ENCODE assay signal across 19 cellular contexts in the genomic region with DNA sequence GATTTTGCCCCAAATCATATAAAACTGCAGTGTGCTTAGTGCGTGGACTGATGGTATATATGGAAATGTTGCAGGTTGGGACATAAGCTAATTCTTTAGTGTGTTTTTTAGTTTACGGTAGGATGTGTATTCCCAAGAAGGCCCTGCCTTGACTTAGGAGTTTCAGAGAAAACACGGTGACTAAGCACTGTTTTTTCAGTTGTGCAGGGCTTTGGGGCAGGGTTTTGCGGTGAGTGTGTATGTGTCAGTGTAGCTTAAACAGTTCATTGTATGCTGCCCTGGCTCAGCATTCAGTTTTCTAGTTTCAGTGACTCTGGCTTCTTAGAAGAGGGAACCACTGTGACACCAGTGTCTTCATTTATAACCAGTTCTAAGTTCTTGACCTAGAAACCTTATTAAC.
DNase-seq lines count a peak whose midpoint lies in the region; ATAC-seq, FAIRE-seq and TF ChIP-seq lines count a peak whose summit lies in the region.
"Had no signal": no experiment of that assay in that cellular context is flagged by ENCODE, and none has a peak within 500 bp of the region (broad histone marks: within the 10 kb centered on the region; RNA-seq: fewer than 3 reads in every experiment).

No MANE protein-coding gene starts in this region.

- intact Hi-C loops in kidney (cut with DNase I), result no loop called here

- TF ChIP-seq CTCF in gastroesophageal sphincter (IDR thresholded peaks at IDR 0.05) (no peak), smooth muscle cell (IDR thresholded peaks at IDR 0.05; ENCODE audit: borderline replicate concordance, insufficient read depth, poor library complexity, severe bottlenecking) (no peak), kidney (IDR thresholded peaks at IDR 0.05; ENCODE audit: borderline replicate concordance, extremely low read depth, insufficient read depth) (no peak)

- H3K27ac ChIP-seq in gastroesophageal sphincter, result peak overlapping the region; percentile 57 to 83 (median 78)
- peak overlapping the region; percentile 59 for H3K27ac ChIP-seq in smooth muscle cell (ENCODE audit: low read depth)
- H3K27ac ChIP-seq in kidney (ENCODE audit: low read depth in 2 of 2, low read length in 2 of 2), result no peak overlapping the region
- H3K27ac ChIP-seq in small intestine (ENCODE audit: low read depth in 1 of 2, low read length in 1 of 2), result no peak overlapping the region
- H3K27ac ChIP-seq: adrenal gland; BLaER1 treated with 17β-estradiol and CSF1 and Interleukin-3, amounts not matched to agents 10 nM and 100 nM had no signal

- WGBS in gastroesophageal sphincter (ENCODE audit: low coverage in 1 of 2), 2 donors, result 84 to 87% methylated on average over 3 to 4 of the region's 4 CpGs
- 30% methylated on average over 4 of the region's 4 CpGs for WGBS in smooth muscle cell (ENCODE audit: low lambda C conversion rate)
- 89 to 97% (median 94%) methylated on average over 4 of the region's 4 CpGs for WGBS in small intestine, 3 donors

- no peak for TF ChIP-seq POLR2A in gastroesophageal sphincter (IDR thresholded peaks at IDR 0.05)

- H3K4me2 ChIP-seq in smooth muscle cell, result peak overlapping the region; percentile 50
- H3K4me2 ChIP-seq: BLaER1 treated with 17β-estradiol and CSF1 and Interleukin-3, amounts not matched to agents 10 nM and 100 nM had no signal

- H3K36me3 ChIP-seq in gastroesophageal sphincter, result no peaks in the 10 kb centered on the region
- H3K36me3 ChIP-seq in smooth muscle cell (ENCODE audit: low read depth), result no peaks in the 10 kb centered on the region
- H3K36me3 ChIP-seq in kidney (ENCODE audit: control insufficient read depth in 1 of 2, insufficient read depth in 2 of 2, low read length in 2 of 2), result no peaks in the 10 kb centered on the region
- H3K36me3 ChIP-seq in small intestine (ENCODE audit: control insufficient read depth in 2 of 2, insufficient read depth in 2 of 2, low read length in 2 of 2), result no peaks in the 10 kb centered on the region
- H3K36me3 ChIP-seq: adrenal gland; BLaER1 treated with 17β-estradiol and CSF1 and Interleukin-3, amounts not matched to agents 10 nM and 100 nM; Peyer's patch had no signal

- H3K79me2 ChIP-seq in smooth muscle cell (ENCODE audit: low read depth), result no peaks in the 10 kb centered on the region

- TF ChIP-seq EP300 in gastroesophageal sphincter (IDR thresholded peaks at IDR 0.05), result no peak

- no peaks in the 10 kb centered on the region for H3F3A ChIP-seq in smooth muscle cell (ENCODE audit: low read depth)

- H2AFZ ChIP-seq in smooth muscle cell (ENCODE audit: low read depth), result no peak overlapping the region

- H3K27me3 ChIP-seq in gastroesophageal sphincter (no peaks in the 10 kb centered on the region), smooth muscle cell (ENCODE audit: low read depth) (no peaks in the 10 kb centered on the region), small intestine (ENCODE audit: control insufficient read depth in 2 of 2, insufficient read depth in 2 of 2, low read length in 2 of 2) (no peaks in the 10 kb centered on the region)
- H3K27me3 ChIP-seq: adrenal gland; BLaER1 treated with 17β-estradiol and CSF1 and Interleukin-3, amounts not matched to agents 10 nM and 100 nM; Peyer's patch had no signal

- no peak overlapping the region for H3K4me3 ChIP-seq in gastroesophageal sphincter
- H3K4me3 ChIP-seq in smooth muscle cell, result no peak overlapping the region
- no peak overlapping the region for H3K4me3 ChIP-seq in kidney (ENCODE audit: low read length in 2 of 2)
- no peak overlapping the region for H3K4me3 ChIP-seq in small intestine (ENCODE audit: low read depth in 1 of 2, low read length in 2 of 2)
- H3K4me3 ChIP-seq: adrenal gland; BLaER1 treated with 17β-estradiol and CSF1 and Interleukin-3, amounts not matched to agents 10 nM and 100 nM; Peyer's patch had no signal

- H3K9me3 ChIP-seq in gastroesophageal sphincter (no peaks in the 10 kb centered on the region), smooth muscle cell (replicated peaks; ENCODE audit: low read depth) (no peaks in the 10 kb centered on the region), kidney (ENCODE audit: control insufficient read depth in 1 of 2, low read length in 2 of 2) (no peaks in the 10 kb centered on the region), small intestine (ENCODE audit: control insufficient read depth, low read depth) (no peaks in the 10 kb centered on the region)
- H3K9me3 ChIP-seq: adrenal gland; BLaER1 treated with 17β-estradiol and CSF1 and Interleukin-3, amounts not matched to agents 10 nM and 100 nM; Peyer's patch had no signal

- FAIRE-seq in kidney (lab: Jason Lieb, UNC) (no peak), small intestine (lab: Jason Lieb, UNC) (no peak)

- H3K4me1 ChIP-seq in gastroesophageal sphincter (peaks cover 0 to 71% (median 4%) of the 10 kb centered on the region in 3 donors), smooth muscle cell (ENCODE audit: low read depth) (peaks cover 38% of the 10 kb centered on the region), kidney (ENCODE audit: control insufficient read depth in 1 of 2, insufficient read depth in 1 of 2, low read depth in 1 of 2, low read length in 2 of 2) (no peaks in the 10 kb centered on the region), small intestine (ENCODE audit: control insufficient read depth in 2 of 2, insufficient read depth in 1 of 2, low read depth in 1 of 2, low read length in 1 of 2) (peaks cover 2 to 4% of the 10 kb centered on the region in 2 donors)
- H3K4me1 ChIP-seq: adrenal gland had no signal

- H4K20me1 ChIP-seq in smooth muscle cell (ENCODE audit: low read depth), result no peaks in the 10 kb centered on the region
- H4K20me1 ChIP-seq: BLaER1 treated with 17β-estradiol and CSF1 and Interleukin-3, amounts not matched to agents 10 nM and 100 nM had no signal

- DNase-seq in MV-4-11 (lab: John Stamatoyannopoulos, UW), result peak; percentile 23
- DNase-seq in astrocyte of the hippocampus (ENCODE audit: low read depth, low spot score), result peak; percentile 84
- DNase-seq in smooth muscle cell (lab: John Stamatoyannopoulos, UW; ENCODE audit: unreplicated experiment), result no peak
- no peak for DNase-seq in retina
- no peak for DNase-seq in kidney
- DNase-seq in small intestine, result no peak
- DNase-seq in NCI-H2107 (lab: John Stamatoyannopoulos, UW), result no peak
- DNase-seq: activated CD4-positive, alpha-beta T cell treated with anti-CD3 and anti-CD28 coated beads for 36 hours; activated T-cell treated with anti-CD3 and anti-CD28 coated beads, Interleukin-2, amount 50 U/mL, for 48 hours; adrenal gland; DND-41; effector CD8-positive, alpha-beta T cell; NCI-H1092 treated with DMSO at 0.1 percent for 48 hours; NCI-H446 treated with DMSO at 0.1 percent for 48 hours; Peyer's patch; stimulated activated naive CD8-positive, alpha-beta T cell treated with anti-CD3 and anti-CD28 coated beads, Interleukin-15, Interleukin-2, amounts not matched to agents 100 U/mL and 50 U/mL, for 24 hours; T-helper 17 cell had no signal

- ATAC-seq in gastroesophageal sphincter, result no peak
- ATAC-seq: activated CD4-positive, alpha-beta T cell treated with anti-CD3 and anti-CD28 coated beads for 36 hours; stimulated activated naive CD8-positive, alpha-beta T cell treated with anti-CD3 and anti-CD28 coated beads, Interleukin-15, Interleukin-2, amounts not matched to agents 100 U/mL and 50 U/mL, for 24 hours; T-helper 17 cell had no signal

- H3K9ac ChIP-seq in smooth muscle cell (ENCODE audit: low read depth) (no peak overlapping the region), kidney (ENCODE audit: low read length in 2 of 2) (no peak overlapping the region)
- H3K9ac ChIP-seq: BLaER1 treated with 17β-estradiol and CSF1 and Interleukin-3, amounts not matched to agents 10 nM and 100 nM had no signal

Comparison
In these comparisons a context has a peak if more than half of its experiments do, and no peak if none do; other contexts are left out.
1. DNase-seq: peak in MV-4-11 (single experiment) and astrocyte of the hippocampus (single experiment); none in smooth muscle cell (single experiment), retina (single experiment), kidney (single experiment), small intestine (single experiment) and NCI-H2107 (single experiment).
2. H3K27ac ChIP-seq: peak in gastroesophageal sphincter (4 of 4) and smooth muscle cell (single experiment); none in kidney (0 of 2) and small intestine (0 of 2).